ENCODE assay signal across 2 cellular contexts in the genomic region with DNA sequence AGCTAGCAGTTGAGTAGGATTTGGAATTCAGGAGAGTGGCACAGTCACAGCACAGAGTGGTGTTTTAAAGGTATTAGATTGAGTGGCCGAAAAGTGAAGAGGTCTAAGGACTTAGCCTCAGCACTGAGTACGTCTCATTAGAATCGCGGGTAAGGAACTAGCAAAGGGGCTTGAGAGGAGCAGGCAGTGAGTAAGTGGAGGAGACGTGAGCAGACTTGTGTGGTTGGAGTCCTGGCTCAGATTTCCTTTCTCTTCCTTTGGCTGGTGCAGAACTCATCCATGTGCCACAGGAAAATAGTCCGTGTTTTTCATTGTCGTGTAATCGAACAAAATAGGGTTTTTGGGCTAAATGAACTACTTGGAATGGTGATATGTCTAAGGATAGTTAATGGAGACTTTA.
TF ChIP-seq lines count a peak whose summit lies in the region.

No MANE protein-coding gene starts in this region.

TF ChIP-seq in GM23338, 12 proteins besides CTCF, POLR2A, EP300 and RAD21:
- TF ChIP-seq ZNF331 (CRISPR knock-in tag; IDR thresholded peaks at IDR 0.05; ENCODE audit: low read depth) (no peak), EZH2 (IDR thresholded peaks at IDR 0.05; ENCODE audit: low read depth, unreplicated experiment) (no peak)
- TF ChIP-seq, protein P1, sequence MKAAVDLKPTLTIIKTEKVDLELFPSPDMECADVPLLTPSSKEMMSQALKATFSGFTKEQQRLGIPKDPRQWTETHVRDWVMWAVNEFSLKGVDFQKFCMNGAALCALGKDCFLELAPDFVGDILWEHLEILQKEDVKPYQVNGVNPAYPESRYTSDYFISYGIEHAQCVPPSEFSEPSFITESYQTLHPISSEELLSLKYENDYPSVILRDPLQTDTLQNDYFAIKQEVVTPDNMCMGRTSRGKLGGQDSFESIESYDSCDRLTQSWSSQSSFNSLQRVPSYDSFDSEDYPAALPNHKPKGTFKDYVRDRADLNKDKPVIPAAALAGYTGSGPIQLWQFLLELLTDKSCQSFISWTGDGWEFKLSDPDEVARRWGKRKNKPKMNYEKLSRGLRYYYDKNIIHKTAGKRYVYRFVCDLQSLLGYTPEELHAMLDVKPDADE (IDR thresholded peaks at IDR 0.05): no peak

TF ChIP-seq in H1, 55 proteins besides CTCF, POLR2A, EP300 and RAD21:
- TF ChIP-seq BACH1 (IDR thresholded peaks at IDR 0.05; ENCODE audit: low read length) (no peak), EGR1 (IDR thresholded peaks at IDR 0.05; ENCODE audit: borderline replicate concordance, low read depth, low read length) (no peak), POLR2AphosphoS5 (IDR thresholded peaks at IDR 0.05; ENCODE audit: low read depth, low read length) (no peak), POU5F1 (IDR thresholded peaks at IDR 0.05; ENCODE audit: low read depth, low read length) (no peak), HDAC6 (IDR thresholded peaks at IDR 0.05; ENCODE audit: low read depth, low read length) (no peak), TAF1 (IDR thresholded peaks at IDR 0.05; ENCODE audit: low read depth, low read length) (no peak), YY1 (IDR thresholded peaks at IDR 0.05; ENCODE audit: low read depth, low read length) (no peak), CHD1 (IDR thresholded peaks at IDR 0.05; ENCODE audit: low read depth, low read length) (no peak), GABPA (IDR thresholded peaks at IDR 0.05; ENCODE audit: borderline replicate concordance, insufficient read depth, low read length) (no peak), CHD2 (IDR thresholded peaks at IDR 0.05; ENCODE audit: low read length) (no peak), TCF12 (IDR thresholded peaks at IDR 0.05; ENCODE audit: low read depth, low read length) (no peak), ZNF274 (IDR thresholded peaks at IDR 0.05; ENCODE audit: borderline replicate concordance, extremely low read depth, low read length) (no peak), RNF2 (IDR thresholded peaks at IDR 0.05; ENCODE audit: borderline replicate concordance, low read depth, low read length, missing control alignments, poor library complexity, severe bottlenecking) (no peak)
- TF ChIP-seq, protein P2, sequence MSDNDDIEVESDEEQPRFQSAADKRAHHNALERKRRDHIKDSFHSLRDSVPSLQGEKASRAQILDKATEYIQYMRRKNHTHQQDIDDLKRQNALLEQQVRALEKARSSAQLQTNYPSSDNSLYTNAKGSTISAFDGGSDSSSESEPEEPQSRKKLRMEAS (IDR thresholded peaks at IDR 0.05): no peak
- TF ChIP-seq, protein P3, sequence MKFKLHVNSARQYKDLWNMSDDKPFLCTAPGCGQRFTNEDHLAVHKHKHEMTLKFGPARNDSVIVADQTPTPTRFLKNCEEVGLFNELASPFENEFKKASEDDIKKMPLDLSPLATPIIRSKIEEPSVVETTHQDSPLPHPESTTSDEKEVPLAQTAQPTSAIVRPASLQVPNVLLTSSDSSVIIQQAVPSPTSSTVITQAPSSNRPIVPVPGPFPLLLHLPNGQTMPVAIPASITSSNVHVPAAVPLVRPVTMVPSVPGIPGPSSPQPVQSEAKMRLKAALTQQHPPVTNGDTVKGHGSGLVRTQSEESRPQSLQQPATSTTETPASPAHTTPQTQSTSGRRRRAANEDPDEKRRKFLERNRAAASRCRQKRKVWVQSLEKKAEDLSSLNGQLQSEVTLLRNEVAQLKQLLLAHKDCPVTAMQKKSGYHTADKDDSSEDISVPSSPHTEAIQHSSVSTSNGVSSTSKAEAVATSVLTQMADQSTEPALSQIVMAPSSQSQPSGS (IDR thresholded peaks at IDR 0.05; ENCODE audit: low read length): no peak
- TF ChIP-seq, protein P4, sequence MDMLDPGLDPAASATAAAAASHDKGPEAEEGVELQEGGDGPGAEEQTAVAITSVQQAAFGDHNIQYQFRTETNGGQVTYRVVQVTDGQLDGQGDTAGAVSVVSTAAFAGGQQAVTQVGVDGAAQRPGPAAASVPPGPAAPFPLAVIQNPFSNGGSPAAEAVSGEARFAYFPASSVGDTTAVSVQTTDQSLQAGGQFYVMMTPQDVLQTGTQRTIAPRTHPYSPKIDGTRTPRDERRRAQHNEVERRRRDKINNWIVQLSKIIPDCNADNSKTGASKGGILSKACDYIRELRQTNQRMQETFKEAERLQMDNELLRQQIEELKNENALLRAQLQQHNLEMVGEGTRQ (IDR thresholded peaks at IDR 0.05; ENCODE audit: low read length): no peak
